In genomic region chr1:2241820-2242219, GRCh38 we compare ENCODE assay signal across 14 cellular contexts. TPM values are rescaled to one million over a fixed set of nuclear protein-coding genes. Genes with fewer than 3 reads are reported as not detected.
A peak's percentile ranks its signal among the peaks of the same experiment; 100 is the strongest.
DNase-seq lines count a peak whose midpoint lies in the region; ATAC-seq and TF ChIP-seq lines count a peak whose summit lies in the region.
"Had no signal": no experiment of that assay in that cellular context is flagged by ENCODE, and none has a peak within 500 bp of the region (broad histone marks: within the 10 kb centered on the region; RNA-seq: fewer than 3 reads in every experiment).

No MANE protein-coding gene starts in this region.

- no peaks in the 10 kb centered on the region for H3K9me3 ChIP-seq in CD8-positive, alpha-beta memory T cell (ENCODE audit: low read length)
- no peaks in the 10 kb centered on the region for H3K9me3 ChIP-seq in esophagus muscularis mucosa
- H3K9me3 ChIP-seq: BLaER1 treated with 17β-estradiol and CSF1 and Interleukin-3, amounts not matched to agents 10 nM and 100 nM had no signal

- TF ChIP-seq EP300 in esophagus muscularis mucosa (IDR thresholded peaks at IDR 0.05), result no peak

- 51% methylated on average over 10 of the region's 13 CpGs for WGBS in esophagus muscularis mucosa

- H3K27ac Mint-ChIP-seq in CD8-positive, alpha-beta memory T cell, result peak overlapping the region in 6 of 8 donors; percentile 47 to 78 (median 67)
- H3K27ac Mint-ChIP-seq in T-cell (peak overlapping the region; percentile 73 to 79), neural crest cell (ENCODE audit: unreplicated experiment) (peak overlapping the region; percentile 94)

- peaks cover 74% of the 10 kb centered on the region for H3K4me1 ChIP-seq in CD8-positive, alpha-beta memory T cell (ENCODE audit: insufficient read depth, low read length)
- H3K4me1 ChIP-seq in esophagus muscularis mucosa, result peaks cover 92 to 95% (median 93%) of the 10 kb centered on the region in 4 donors

- ATAC-seq in T-cell (replicated peaks in 1 of 4) (no peak), GM19351 (IDR thresholded peaks at IDR 0.05; ENCODE audit: unreplicated experiment) (no peak), GM18870 (IDR thresholded peaks at IDR 0.05; ENCODE audit: unreplicated experiment) (no peak), HG03175 (IDR thresholded peaks at IDR 0.05; ENCODE audit: unreplicated experiment) (no peak)
- ATAC-seq: SK-N-SH treated with all-trans-retinoic acid at 6 μM for 48 hours had no signal

- H3K36me3 Mint-ChIP-seq in CD8-positive, alpha-beta memory T cell, result peaks cover 7 to 65% (median 17%) of the 10 kb centered on the region in 3 donors
- H3K36me3 Mint-ChIP-seq in T-cell (peaks cover 37% of the 10 kb centered on the region), neural crest cell (ENCODE audit: low read depth) (peaks cover 5% of the 10 kb centered on the region)

- peak overlapping the region in 4 of 7 donors; percentile 14 to 75 (median 58) for H3K4me3 Mint-ChIP-seq in CD8-positive, alpha-beta memory T cell
- H3K4me3 Mint-ChIP-seq in T-cell, result peak overlapping the region; percentile 28 to 96 (median 53)
- peak overlapping the region; percentile 18 for H3K4me3 Mint-ChIP-seq in neural crest cell

- no peaks in the 10 kb centered on the region for H3K27me3 ChIP-seq in CD8-positive, alpha-beta memory T cell (ENCODE audit: insufficient read depth, low read length, poor library complexity, severe bottlenecking)
- H3K27me3 ChIP-seq in esophagus muscularis mucosa, result no peaks in the 10 kb centered on the region
- H3K27me3 ChIP-seq: BLaER1 treated with 17β-estradiol and CSF1 and Interleukin-3, amounts not matched to agents 10 nM and 100 nM had no signal

- TF ChIP-seq POLR2A in esophagus muscularis mucosa (IDR thresholded peaks at IDR 0.05; ENCODE audit: low read depth), result no peak

- peaks cover 0 to 2% (median 0%) of the 10 kb centered on the region in 5 donors for H3K9me3 Mint-ChIP-seq in CD8-positive, alpha-beta memory T cell
- H3K9me3 Mint-ChIP-seq in T-cell, result no peaks in the 10 kb centered on the region
- H3K9me3 Mint-ChIP-seq in neural crest cell, result no peaks in the 10 kb centered on the region

- peaks cover 54 to 84% (median 75%) of the 10 kb centered on the region in 3 donors for H3K4me1 Mint-ChIP-seq in CD8-positive, alpha-beta memory T cell
- H3K4me1 Mint-ChIP-seq in T-cell, result peaks cover 85 to 93% (median 89%) of the 10 kb centered on the region in 3 donors
- H3K4me1 Mint-ChIP-seq in neural crest cell, result peaks cover 51% of the 10 kb centered on the region

- POLR2A ChIA-PET in CD8-positive, alpha-beta memory T cell (lab: Charles Lee), result no interaction called here
- POLR2A ChIA-PET in T-cell (lab: Charles Lee), result no interaction called here

- no peak overlapping the region for H3K27ac ChIP-seq in CD8-positive, alpha-beta memory T cell (ENCODE audit: low read depth, low read length)
- H3K27ac ChIP-seq in esophagus muscularis mucosa (replicated peaks in 1 of 4), result peak overlapping the region; percentile 53 to 93 (median 86)
- H3K27ac ChIP-seq: WERI-Rb-1 had no signal

- intact Hi-C loops in esophagus muscularis mucosa (cut with DNase I), result loop anchor here (2.0 to 5.0 kb wide), 2 partner anchors 39 to 50 kb away; no protein-coding TSS in a partner anchor

- peaks cover 0 to 9% of the 10 kb centered on the region in 2 donors for H3K27me3 Mint-ChIP-seq in CD8-positive, alpha-beta memory T cell
- no peaks in the 10 kb centered on the region for H3K27me3 Mint-ChIP-seq in T-cell
- no peaks in the 10 kb centered on the region for H3K27me3 Mint-ChIP-seq in neural crest cell (ENCODE audit: low read depth)

- no peak for DNase-seq in CD8-positive, alpha-beta memory T cell
- DNase-seq in T-cell, result no peak
- DNase-seq in esophagus muscularis mucosa (ENCODE audit: extremely low spot score), result no peak
- no peak for DNase-seq in neural crest cell (ENCODE audit: low read depth, low spot score)
- DNase-seq: activated CD8-positive, alpha-beta memory T cell treated with anti-CD3 and anti-CD28 coated beads, Interleukin-2, amount 50 U/mL, for 48 hours; amygdala; NCI-H1092 treated with DMSO at 0.1 percent for 48 hours; NCI-H446 treated with DMSO at 0.1 percent for 48 hours; WERI-Rb-1 had no signal

- peaks cover 12% of the 10 kb centered on the region for H3K36me3 ChIP-seq in CD8-positive, alpha-beta memory T cell (ENCODE audit: insufficient read depth, low read length)
- H3K36me3 ChIP-seq in esophagus muscularis mucosa, result peaks cover 0 to 9% (median 7%) of the 10 kb centered on the region in 4 donors

- H3K4me3 ChIP-seq in CD8-positive, alpha-beta memory T cell (ENCODE audit: low read length), result no peak overlapping the region
- H3K4me3 ChIP-seq in esophagus muscularis mucosa, result no peak overlapping the region
- H3K4me3 ChIP-seq: BLaER1 treated with 17β-estradiol and CSF1 and Interleukin-3, amounts not matched to agents 10 nM and 100 nM had no signal

- CTCF ChIA-PET in CD8-positive, alpha-beta memory T cell (lab: Charles Lee), result no interaction called here
- CTCF ChIA-PET in T-cell (lab: Charles Lee), result no interaction called here

- TF ChIP-seq CTCF in esophagus muscularis mucosa (IDR thresholded peaks at IDR 0.05) (no peak), neural crest cell (conservative IDR thresholded peaks at IDR 0.05) (no peak)

RNA-seq across cellular contexts. Expression of gene SKI, which starts 13.7 kb away (rescaled TPM):
- total RNA-seq in CD8-positive, alpha-beta memory T cell, result 10 to 100 TPM; 35.9 to 38.4 TPM
- polyA plus RNA-seq in CD8-positive, alpha-beta memory T cell, result 0.94 TPM
- 100 to 1,000 TPM; 137 to 299 (median 157) TPM for total RNA-seq in T-cell
- 100 to 1,000 TPM in 2 of 4 donors, 10 to 100 TPM in 2; 70.1 to 190 (median 124) TPM for total RNA-seq in esophagus muscularis mucosa
- total RNA-seq in neural crest cell, result 58.9 and 62.0 TPM in 2 replicates

RNA-seq across cellular contexts. Expression of gene FAAP20, which starts 47.2 kb away (rescaled TPM):
- total RNA-seq in CD8-positive, alpha-beta memory T cell, result 10 to 100 TPM; 65.0 to 72.5 TPM
- polyA plus RNA-seq in CD8-positive, alpha-beta memory T cell, result 66.4 TPM
- total RNA-seq in T-cell (10 to 100 TPM; 52.9 to 74.8 (median 68.2) TPM), esophagus muscularis mucosa (10 to 100 TPM; 37.9 to 81.7 (median 55.7) TPM), neural crest cell (80.9 and 93.7 TPM in 2 replicates)
